8 cellular contexts compared by ENCODE assay signal in the genomic region with DNA sequence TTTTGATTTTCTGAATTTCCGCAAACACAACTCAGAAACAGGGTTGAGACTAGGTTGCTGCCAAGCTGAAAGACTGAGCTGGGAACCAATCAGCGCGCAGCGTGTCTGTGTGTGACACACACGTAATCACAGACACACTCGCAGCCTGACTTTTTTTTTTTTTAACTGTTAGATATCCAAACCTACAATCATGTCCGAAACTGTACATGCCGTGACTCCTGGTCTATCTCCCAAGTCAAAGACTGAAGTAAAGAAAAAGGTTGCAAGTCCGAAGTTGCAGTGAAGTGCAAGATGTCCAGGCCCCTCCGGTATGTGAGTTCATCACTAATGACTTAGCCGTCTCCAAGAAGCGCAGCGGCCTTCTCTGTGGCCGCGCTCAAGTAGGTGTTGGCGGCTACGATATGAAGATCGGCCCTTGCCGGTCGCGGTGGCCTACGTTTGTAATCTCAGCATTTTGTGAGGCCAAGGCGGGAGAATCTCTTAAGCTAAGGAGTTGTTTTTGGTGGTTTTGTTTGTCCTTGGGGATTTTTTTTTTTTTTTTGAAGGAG.
A peak's percentile ranks its signal among the peaks of the same experiment; 100 is the strongest.
DNase-seq lines count a peak whose midpoint lies in the region; ATAC-seq and TF ChIP-seq lines count a peak whose summit lies in the region.

No MANE protein-coding gene starts in this region.

- H3K9me2 ChIP-seq in OCI-LY1 (ENCODE audit: low read depth, low read length), result no peaks in the 10 kb centered on the region

- H2AFZ ChIP-seq in OCI-LY1 (ENCODE audit: low read length), result no peak overlapping the region

- H3K27me3 ChIP-seq in OCI-LY1 (ENCODE audit: insufficient read depth, low read length), result no peaks in the 10 kb centered on the region
- no peaks in the 10 kb centered on the region for H3K27me3 ChIP-seq in mononuclear cell (ENCODE audit: insufficient read depth, low read length)

- H3K36me3 ChIP-seq in OCI-LY1 (ENCODE audit: insufficient read depth, low read length), result peaks cover 8% of the 10 kb centered on the region; the same call in 1 of the 2 replicates

- no peaks in the 10 kb centered on the region for H3K9me3 ChIP-seq in OCI-LY1 (ENCODE audit: low read length)
- H3K9me3 ChIP-seq in mononuclear cell (ENCODE audit: low read depth, low read length), result no peaks in the 10 kb centered on the region

- peak; percentile 86 for DNase-seq in GM04504 (ENCODE audit: low read depth)
- peak; percentile 77 for DNase-seq in activated T-cell treated with anti-CD3 and anti-CD28 coated beads, Interleukin-2, amount 50 U/mL, for 4 hours
- no peak for DNase-seq in epithelial cell of proximal tubule (ENCODE audit: low read depth)
- DNase-seq in stimulated activated naive CD4-positive, alpha-beta T cell (lab: John Stamatoyannopoulos, UW), result peak; percentile 66 to 90 (median 87)

- H3K27ac ChIP-seq in OCI-LY1 (ENCODE audit: low read depth, low read length, poor library complexity, severe bottlenecking), result peak overlapping the region; percentile 99

- H3K4me2 ChIP-seq in OCI-LY1 (ENCODE audit: low read length), result peak overlapping the region; percentile 95

- H3K27me3 Mint-ChIP-seq in activated T-cell treated with anti-CD3 and anti-CD28 coated beads, Interleukin-2, amount 50 U/mL, for 4 hours (ENCODE audit: low read depth), result no peaks in the 10 kb centered on the region

- no peak for TF ChIP-seq CTCF in OCI-LY1 (IDR thresholded peaks at IDR 0.05; ENCODE audit: low read length)
- no peak for TF ChIP-seq CTCF in epithelial cell of proximal tubule (conservative IDR thresholded peaks at IDR 0.05; ENCODE audit: low read depth, low read length)

- H3K36me3 Mint-ChIP-seq in activated T-cell treated with anti-CD3 and anti-CD28 coated beads, Interleukin-2, amount 50 U/mL, for 4 hours (ENCODE audit: insufficient read depth), result no peaks in the 10 kb centered on the region

- no peaks in the 10 kb centered on the region; the same call in 1 of the 2 replicates for H3K79me2 ChIP-seq in OCI-LY1 (ENCODE audit: insufficient read depth, low read length)

- H3K4me1 Mint-ChIP-seq in activated T-cell treated with anti-CD3 and anti-CD28 coated beads, Interleukin-2, amount 50 U/mL, for 4 hours (ENCODE audit: low read depth), result peaks cover 53% of the 10 kb centered on the region

- no peaks in the 10 kb centered on the region for H4K20me1 ChIP-seq in OCI-LY1 (ENCODE audit: insufficient read depth, low read length)

- ATAC-seq in HG03045 (IDR thresholded peaks at IDR 0.05; ENCODE audit: unreplicated experiment), result peak; percentile 24
- peak; percentile 53 to 62 for ATAC-seq in activated T-cell treated with anti-CD3 and anti-CD28 coated beads, Interleukin-2, amount 50 U/mL, for 4 hours
- ATAC-seq in GM21737 (IDR thresholded peaks at IDR 0.05; ENCODE audit: unreplicated experiment), result no peak

- H3K4me3 ChIP-seq in OCI-LY1 (ENCODE audit: low read depth, low read length, poor library complexity, severe bottlenecking) (peak overlapping the region; percentile 85), epithelial cell of proximal tubule (ENCODE audit: low read depth, low read length) (peak overlapping the region; percentile 84), mononuclear cell (ENCODE audit: low read length) (peak overlapping the region; percentile 91)

- H3F3A ChIP-seq in OCI-LY1 (ENCODE audit: insufficient read depth, low read length), result peaks cover 21% of the 10 kb centered on the region

- H3K9me3 Mint-ChIP-seq in activated T-cell treated with anti-CD3 and anti-CD28 coated beads, Interleukin-2, amount 50 U/mL, for 4 hours, result peaks cover 2% of the 10 kb centered on the region

- H3K4me3 Mint-ChIP-seq in activated T-cell treated with anti-CD3 and anti-CD28 coated beads, Interleukin-2, amount 50 U/mL, for 4 hours, result peak overlapping the region; percentile 93

- H3K4me1 ChIP-seq in OCI-LY1 (ENCODE audit: insufficient read depth, low read length, severe bottlenecking) (peaks cover 30% of the 10 kb centered on the region), mononuclear cell (ENCODE audit: insufficient read depth, low read length) (peaks cover 33% of the 10 kb centered on the region)

- peak overlapping the region; percentile 98 for H3K9ac ChIP-seq in OCI-LY1 (ENCODE audit: low read length)
